8 cellular contexts compared by ENCODE assay signal in the genomic region with DNA sequence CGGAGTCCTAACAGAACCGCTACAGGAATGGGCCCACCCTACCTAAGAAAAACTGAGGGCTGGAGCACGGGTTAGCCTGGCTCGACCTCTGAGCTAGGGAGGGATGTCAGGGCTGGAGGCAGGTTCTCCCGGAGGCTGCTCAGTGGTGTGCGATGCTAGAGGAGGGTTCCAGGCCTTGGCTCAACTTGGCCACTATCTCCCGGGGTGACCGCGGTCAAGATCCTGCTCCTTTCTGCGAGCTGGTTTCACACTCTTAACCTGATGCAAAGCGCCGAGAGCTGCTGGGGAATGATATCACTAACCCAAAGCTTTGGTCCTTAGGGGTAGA. TPM values are rescaled to one million over a fixed set of nuclear protein-coding genes. Genes with fewer than 3 reads are reported as not detected.
DNase-seq lines count a peak whose midpoint lies in the region; ATAC-seq, FAIRE-seq and TF ChIP-seq lines count a peak whose summit lies in the region.

No MANE protein-coding gene starts in this region.

- peak overlapping the region; percentile 99 for H2AFZ ChIP-seq in astrocyte (ENCODE audit: low read depth, low read length)

- ATAC-seq in HG03045 (IDR thresholded peaks at IDR 0.05; ENCODE audit: unreplicated experiment) = peak; percentile 26
- peak; percentile 45 for ATAC-seq in left lobe of liver

- H3K27me3 ChIP-seq in GM06990 (replicated peaks; ENCODE audit: control insufficient read depth, insufficient read depth, low read length) = no peaks in the 10 kb centered on the region
- no peaks in the 10 kb centered on the region for H3K27me3 ChIP-seq in astrocyte (ENCODE audit: insufficient read depth, low read length)
- H3K27me3 ChIP-seq in thyroid gland = no peaks in the 10 kb centered on the region

- no peaks in the 10 kb centered on the region for H4K20me1 ChIP-seq in astrocyte (ENCODE audit: insufficient read depth, low read length)

- no peaks in the 10 kb centered on the region for H3K27me3 Mint-ChIP-seq in astrocyte (ENCODE audit: low read depth, unreplicated experiment)

- no peaks in the 10 kb centered on the region for H3K9me3 ChIP-seq in astrocyte (ENCODE audit: insufficient read depth, low read depth, low read length)
- H3K9me3 ChIP-seq in thyroid gland = no peaks in the 10 kb centered on the region

- DNase-seq in GM06990 (ENCODE audit: extremely low read depth, insufficient read length) (no peak), astrocyte (ENCODE audit: low read depth) (no peak), left lobe of liver (ENCODE audit: low spot score) (no peak), thyroid gland (no peak), NCI-H1930 (lab: John Stamatoyannopoulos, UW) (no peak), NCI-H345 (lab: John Stamatoyannopoulos, UW) (no peak), SHP77 treated with DMSO at 0.1 percent for 48 hours (lab: John Stamatoyannopoulos, UW) (no peak)

- no peak for FAIRE-seq in astrocyte (lab: Jason Lieb, UNC)

- H3K9ac ChIP-seq in astrocyte (ENCODE audit: low read length) = peak overlapping the region; percentile 98

- peak overlapping the region; percentile 91 for H3K4me2 ChIP-seq in astrocyte (ENCODE audit: low read length)

- no peaks in the 10 kb centered on the region for H3K36me3 Mint-ChIP-seq in astrocyte (ENCODE audit: low read depth, unreplicated experiment)

- H3K4me1 Mint-ChIP-seq in astrocyte (ENCODE audit: low read depth, unreplicated experiment) = peaks cover 2% of the 10 kb centered on the region

- H3K9me3 Mint-ChIP-seq in astrocyte (ENCODE audit: unreplicated experiment) = no peaks in the 10 kb centered on the region

- intact Hi-C loops in thyroid gland (cut with DNase I) = no loop called here

- no peak for TF ChIP-seq POLR2A in thyroid gland (IDR thresholded peaks at IDR 0.05)

- H3K27ac Mint-ChIP-seq in astrocyte (ENCODE audit: unreplicated experiment) = peak overlapping the region; percentile 100

- whole genome bisulfite sequencing in thyroid gland, 2 donors = 2 to 3% methylated on average over 4 to 12 of the region's 12 CpGs

- peak overlapping the region; percentile 100 for H3K4me3 Mint-ChIP-seq in astrocyte (ENCODE audit: unreplicated experiment)

- H3K27ac ChIP-seq in astrocyte (ENCODE audit: low read depth, low read length) = peak overlapping the region; percentile 95
- H3K27ac ChIP-seq in thyroid gland = peak overlapping the region; percentile 77 to 94 (median 86)

- H3K4me1 ChIP-seq in astrocyte (ENCODE audit: insufficient read depth, low read length) (peaks cover 5% of the 10 kb centered on the region), thyroid gland (peaks cover 10 to 13% of the 10 kb centered on the region in 2 donors)

- H3K4me3 ChIP-seq in GM06990 (replicated peaks; ENCODE audit: low read depth, low read length) = peak overlapping the region; percentile 86
- H3K4me3 ChIP-seq in astrocyte (ENCODE audit: insufficient read depth, low read depth, low read length) = peak overlapping the region; percentile 96
- H3K4me3 ChIP-seq in thyroid gland (replicated peaks in 1 of 3) = peak overlapping the region; percentile 44 to 75 (median 69)

- TF ChIP-seq CTCF in GM06990 (IDR thresholded peaks at IDR 0.05; ENCODE audit: insufficient read depth, low read length, poor library complexity, severe bottlenecking) (no peak), astrocyte (IDR thresholded peaks at IDR 0.05; ENCODE audit: insufficient read depth, low read depth, low read length) (no peak), thyroid gland (IDR thresholded peaks at IDR 0.05) (no peak)

- H3K36me3 ChIP-seq in GM06990 (ENCODE audit: control insufficient read depth, insufficient read depth, low read length) (peaks cover 11% of the 10 kb centered on the region), astrocyte (ENCODE audit: insufficient read depth, low read length) (peaks cover 3% of the 10 kb centered on the region), thyroid gland (peaks cover 6 to 15% of the 10 kb centered on the region in 2 donors)

- H3K79me2 ChIP-seq in astrocyte (ENCODE audit: insufficient read depth, low read length) = peaks cover 13% of the 10 kb centered on the region

RNA-seq across cellular contexts. Expression of a gene that starts 0.3 kb away (rescaled TPM):
- total RNA-seq in astrocyte = 52.3 and 60.6 TPM in 2 replicates
- 35.2 TPM for total RNA-seq in left lobe of liver
- total RNA-seq in thyroid gland = 10 to 100 TPM; 53.4 to 91.4 (median 87.8) TPM

RNA-seq across cellular contexts. Expression of a gene that starts 58.9 kb away (rescaled TPM):
- total RNA-seq in astrocyte (10.8 and 13.1 TPM in 2 replicates), left lobe of liver (11.3 TPM), thyroid gland (10 to 100 TPM; 12.1 to 20.3 (median 16.5) TPM)
